26 cellular contexts compared by ENCODE assay signal in genomic region chr10:7365029-7365750, GRCh38. TPM values are rescaled to one million over a fixed set of nuclear protein-coding genes. Genes with fewer than 3 reads are reported as not detected.
DNase-seq lines count a peak whose midpoint lies in the region; ATAC-seq, FAIRE-seq and TF ChIP-seq lines count a peak whose summit lies in the region.
"Had no signal": no experiment of that assay in that cellular context is flagged by ENCODE, and none has a peak within 500 bp of the region (broad histone marks: within the 10 kb centered on the region; RNA-seq: fewer than 3 reads in every experiment).

No MANE protein-coding gene starts in this region.

- no peak for TF ChIP-seq CTCF in bronchial epithelial cell (IDR thresholded peaks at IDR 0.05; ENCODE audit: insufficient read depth, low read length, severe bottlenecking)

- H3K4me3 Mint-ChIP-seq in stimulated activated naive CD8-positive, alpha-beta T cell treated with anti-CD3 and anti-CD28 coated beads, Interleukin-15, amount 100 ng/mL, for 72 hours = no peak overlapping the region
- H3K4me3 Mint-ChIP-seq: activated CD4-positive, alpha-beta memory T cell treated with anti-CD3 and anti-CD28 coated beads for 36 hours; endodermal cell; naive thymus-derived CD8-positive, alpha-beta T cell had no signal

- H3K27me3 Mint-ChIP-seq in stimulated activated naive CD8-positive, alpha-beta T cell treated with anti-CD3 and anti-CD28 coated beads, Interleukin-15, amount 100 ng/mL, for 72 hours = no peaks in the 10 kb centered on the region
- H3K27me3 Mint-ChIP-seq: activated CD4-positive, alpha-beta memory T cell treated with anti-CD3 and anti-CD28 coated beads for 36 hours; naive thymus-derived CD8-positive, alpha-beta T cell had no signal

- H3K36me3 ChIP-seq in bronchial epithelial cell (ENCODE audit: control insufficient read depth, insufficient read depth, low read length) = no peaks in the 10 kb centered on the region
- H3K36me3 ChIP-seq: ovary had no signal

- H3K27ac Mint-ChIP-seq in stimulated activated naive CD8-positive, alpha-beta T cell treated with anti-CD3 and anti-CD28 coated beads, Interleukin-15, amount 100 ng/mL, for 72 hours = peak overlapping the region; percentile 48 to 57
- H3K27ac Mint-ChIP-seq: activated CD4-positive, alpha-beta memory T cell treated with anti-CD3 and anti-CD28 coated beads for 36 hours; endodermal cell had no signal

- intact Hi-C loops in sciatic nerve (cut with DNase I) = no loop called here

- H3K9me3 Mint-ChIP-seq in stimulated activated naive CD8-positive, alpha-beta T cell treated with anti-CD3 and anti-CD28 coated beads, Interleukin-15, amount 100 ng/mL, for 72 hours = peaks cover 17 to 24% of the 10 kb centered on the region in 2 donors

- no peaks in the 10 kb centered on the region for H3K27me3 ChIP-seq in bronchial epithelial cell (ENCODE audit: control insufficient read depth, insufficient read depth, low read length)
- H3K27me3 ChIP-seq: BLaER1 treated with 17β-estradiol and CSF1 and Interleukin-3, amounts not matched to agents 10 nM and 100 nM; esophagus muscularis mucosa; gastrocnemius medialis; ovary; spleen had no signal

- ATAC-seq in stimulated activated naive CD8-positive, alpha-beta T cell treated with anti-CD3 and anti-CD28 coated beads, Interleukin-15, amount 100 ng/mL, for 72 hours = no peak
- ATAC-seq in stimulated activated naive CD8-positive, alpha-beta T cell treated with anti-CD3 and anti-CD28 coated beads, Interleukin-15, Interleukin-2, amounts not matched to agents 100 U/mL and 50 U/mL, for 24 hours = no peak
- ATAC-seq in sciatic nerve = no peak
- ATAC-seq: gastrocnemius medialis; HCT116; naive thymus-derived CD8-positive, alpha-beta T cell had no signal

- no peak for TF ChIP-seq POLR2A in GM12891 (IDR thresholded peaks at IDR 0.05; ENCODE audit: low read depth, low read length)

- DNase-seq in stimulated activated naive CD8-positive, alpha-beta T cell treated with anti-CD3 and anti-CD28 coated beads, Interleukin-15, amount 100 ng/mL, for 72 hours = no peak
- DNase-seq in stimulated activated naive CD8-positive, alpha-beta T cell treated with anti-CD3 and anti-CD28 coated beads, Interleukin-15, Interleukin-2, amounts not matched to agents 100 U/mL and 50 U/mL, for 24 hours = no peak
- DNase-seq in bronchial epithelial cell (ENCODE audit: low read depth) = no peak
- DNase-seq in mesenteric fat pad (ENCODE audit: low spot score) = peak; percentile 6
- DNase-seq in NCI-H187 (lab: John Stamatoyannopoulos, UW) = no peak
- no peak for DNase-seq in GM12891 (ENCODE audit: insufficient read length, low spot score)
- DNase-seq in sciatic nerve (ENCODE audit: low spot score) = no peak
- DNase-seq in islet precursor cell = no peak
- DNase-seq: activated CD4-positive, alpha-beta memory T cell treated with anti-CD3 and anti-CD28 coated beads for 36 hours; caudate nucleus; COR-L47; endodermal cell; gastrocnemius medialis; midbrain; naive thymus-derived CD8-positive, alpha-beta T cell; NCI-H1092 treated with DMSO at 0.1 percent for 48 hours; NCI-H1930; NCI-H524; ovary; spleen; T-helper 1 cell had no signal

- peaks cover 26% of the 10 kb centered on the region for H3K4me1 Mint-ChIP-seq in stimulated activated naive CD8-positive, alpha-beta T cell treated with anti-CD3 and anti-CD28 coated beads, Interleukin-15, amount 100 ng/mL, for 72 hours
- H3K4me1 Mint-ChIP-seq: endodermal cell had no signal

- peak; percentile 60 for FAIRE-seq in bronchial epithelial cell (lab: Jason Lieb, UNC)
- FAIRE-seq in GM12891 (lab: Jason Lieb, UNC) = no peak
- FAIRE-seq: G401.6, GM19239 had no signal

- no peak overlapping the region for H3K4me3 ChIP-seq in bronchial epithelial cell (ENCODE audit: low read depth, low read length)
- H3K4me3 ChIP-seq: BLaER1 treated with 17β-estradiol and CSF1 and Interleukin-3, amounts not matched to agents 10 nM and 100 nM; esophagus muscularis mucosa; gastrocnemius medialis; ovary; spleen had no signal

TF ChIP-seq in GM12891, 5 proteins besides CTCF, POLR2A, EP300 and RAD21:
- TF ChIP-seq SPI1 (IDR thresholded peaks at IDR 0.05; ENCODE audit: low read depth, low read length) = no peak
- TF ChIP-seq PAX5 (IDR thresholded peaks at IDR 0.05; ENCODE audit: insufficient read depth, low read length, severe bottlenecking) = no peak
- no peak for TF ChIP-seq POU2F2 (IDR thresholded peaks at IDR 0.05; ENCODE audit: low read depth, low read length)
TF ChIP-seq in GM12891: peak in this region for 0.

RNA-seq across cellular contexts. Expression of gene SFMBT2, which starts 45.6 kb away (rescaled TPM):
- under 0.01 TPM in 2 replicates for total RNA-seq in bronchial epithelial cell
- total RNA-seq in mesenteric fat pad = 12.0 TPM
- 9.5 TPM for polyA plus RNA-seq in GM12891 (2012; ENCODE audit: low read depth, missing spikeins)
- total RNA-seq in sciatic nerve = 14.6 TPM

Comparison
In these comparisons a context has a peak if more than half of its experiments do, and no peak if none do; other contexts are left out.
1. RNA of gene SFMBT2, which starts 45.6 kb away (total RNA-seq): 14.6 TPM in sciatic nerve (single experiment) and 12.0 TPM in mesenteric fat pad (single experiment); under 0.01 TPM in bronchial epithelial cell; every median in the first group is over 10 times any median in the second.